Comparison of ENCODE assay signal across 19 cellular contexts in genomic region chr4:156137971-156138581, GRCh38.
A peak's percentile ranks its signal among the peaks of the same experiment; 100 is the strongest.
DNase-seq lines count a peak whose midpoint lies in the region; ATAC-seq, FAIRE-seq and TF ChIP-seq lines count a peak whose summit lies in the region.
"Had no signal": no experiment of that assay in that cellular context is flagged by ENCODE, and none has a peak within 500 bp of the region (broad histone marks: within the 10 kb centered on the region; RNA-seq: fewer than 3 reads in every experiment).

No MANE protein-coding gene starts in this region.

- H4K20me1 ChIP-seq in GM23338 (replicated peaks; ENCODE audit: insufficient read depth) (no peaks in the 10 kb centered on the region), H1 (replicated peaks in 1 of 2; ENCODE audit: control insufficient read depth in 1 of 2, insufficient read depth in 2 of 2, low read length in 2 of 2) (no peaks in the 10 kb centered on the region)

- H3K27me3 Mint-ChIP-seq in GM23338 (ENCODE audit: insufficient read depth, low read depth, poor library complexity): no peaks in the 10 kb centered on the region
- no peaks in the 10 kb centered on the region for H3K27me3 Mint-ChIP-seq in stimulated activated memory B cell treated with anti-CD40 and anti-IgM and Interleukin-4, amounts not matched to agents 10 μg/mL and 1 μg/mL and 100 μg/mL, for 72 hours

- H3K27ac ChIP-seq in GM23338 (ENCODE audit: low read depth): no peak overlapping the region
- H3K27ac ChIP-seq in H1 (ENCODE audit: low read depth, low read length): no peak overlapping the region
- no peak overlapping the region for H3K27ac ChIP-seq in right atrium auricular region
- H3K27ac ChIP-seq: esophagus muscularis mucosa, Peyer's patch, VCaP had no signal

- POLR2A ChIA-PET in H1 (lab: Charles Lee; ENCODE audit: partially characterized antibody): no interaction called here

- no peaks in the 10 kb centered on the region for H3K9me3 Mint-ChIP-seq in GM23338
- peaks cover 2% of the 10 kb centered on the region for H3K9me3 Mint-ChIP-seq in stimulated activated memory B cell treated with anti-CD40 and anti-IgM and Interleukin-4, amounts not matched to agents 10 μg/mL and 1 μg/mL and 100 μg/mL, for 72 hours

- H3K36me3 ChIP-seq in GM23338 (ENCODE audit: insufficient read depth) (no peaks in the 10 kb centered on the region), H1 (ENCODE audit: control insufficient read depth in 2 of 4, insufficient read depth in 4 of 4, low read length in 3 of 4) (no peaks in the 10 kb centered on the region), right atrium auricular region (no peaks in the 10 kb centered on the region)
- H3K36me3 ChIP-seq: esophagus muscularis mucosa, Peyer's patch had no signal

- peak overlapping the region; percentile 78 for H2AFZ ChIP-seq in GM23338
- peak overlapping the region; percentile 49; the same call in 1 of the 2 replicates for H2AFZ ChIP-seq in H1 (ENCODE audit: low read length)

- no peak overlapping the region for H2BK120ac ChIP-seq in H1 (replicated peaks; ENCODE audit: low read depth, low read length)

- no peak for TF ChIP-seq POLR2A in H1 (IDR thresholded peaks at IDR 0.05; ENCODE audit: control extremely low read depth in 1 of 2, low read depth in 2 of 2, low read length in 2 of 2)

- no peak overlapping the region for H2BK5ac ChIP-seq in H1 (ENCODE audit: low read depth, low read length)

- H3K9me3 ChIP-seq in H1 (ENCODE audit: insufficient read depth in 2 of 2, low read depth in 1 of 2, low read length in 1 of 2): no peaks in the 10 kb centered on the region
- no peaks in the 10 kb centered on the region for H3K9me3 ChIP-seq in right atrium auricular region
- H3K9me3 ChIP-seq: esophagus muscularis mucosa, Peyer's patch had no signal

- no peak for TF ChIP-seq RAD21 in H1 (IDR thresholded peaks at IDR 0.05 in 1 of 2, conservative IDR thresholded peaks at IDR 0.05 in 1 of 2; ENCODE audit: low read depth in 2 of 2, low read length in 2 of 2)

- no peak overlapping the region for H3K14ac ChIP-seq in H1 (ENCODE audit: insufficient read length)

- ATAC-seq in GM23338 (peak; percentile 76), HG03139 (IDR thresholded peaks at IDR 0.05; ENCODE audit: unreplicated experiment) (no peak)
- ATAC-seq in stimulated activated memory B cell treated with anti-CD40 and anti-IgM and Interleukin-4, amounts not matched to agents 10 μg/mL and 1 μg/mL and 100 μg/mL, for 72 hours: no peak
- ATAC-seq: HCT116 had no signal

- no peaks in the 10 kb centered on the region for H3K79me2 ChIP-seq in GM23338 (replicated peaks; ENCODE audit: insufficient read depth)
- H3K79me2 ChIP-seq in H1 (ENCODE audit: control insufficient read depth in 1 of 2, insufficient read depth in 2 of 2, low read length in 2 of 2): no peaks in the 10 kb centered on the region

- H3K4me1 ChIP-seq in GM23338 (ENCODE audit: insufficient read depth) (no peaks in the 10 kb centered on the region), H1 (replicated peaks in 1 of 4; ENCODE audit: control insufficient read depth in 3 of 4, insufficient read depth in 4 of 4, low read length in 3 of 4) (peaks cover 0 to 4% (median 0%) of the 10 kb centered on the region in 4 experiments; a peak in 2 of 7 replicates), right atrium auricular region (no peaks in the 10 kb centered on the region)
- H3K4me1 ChIP-seq: Peyer's patch had no signal

- CTCF ChIA-PET in H1 (lab: Charles Lee; ENCODE audit: partially characterized antibody): interaction anchor here (0.8 to 2.2 kb wide), 5 partner anchors 16 to 1108 kb away, joined by 3 to 5 read pairs (median 3); no protein-coding TSS in a partner anchor

- H3K4me3 ChIP-seq in GM23338 (no peak overlapping the region), H1 (ENCODE audit: extremely low read depth in 1 of 4, insufficient read depth in 2 of 4, low read depth in 3 of 4, low read length in 4 of 4) (no peak overlapping the region), retinal pigment epithelial cell (ENCODE audit: low read length) (no peak overlapping the region), right atrium auricular region (no peak overlapping the region)
- H3K4me3 ChIP-seq: esophagus muscularis mucosa, Peyer's patch had no signal

- no peak overlapping the region for H2BK20ac ChIP-seq in H1 (ENCODE audit: low read length)

- no peak overlapping the region for H2AK5ac ChIP-seq in H1 (ENCODE audit: low read depth, low read length)

- H2BK15ac ChIP-seq in H1 (ENCODE audit: low read length): no peak overlapping the region

- no peak overlapping the region for H4K5ac ChIP-seq in H1 (ENCODE audit: insufficient read length, low read depth, low read length)

- no peak overlapping the region for H3K4me3 Mint-ChIP-seq in GM23338
- H3K4me3 Mint-ChIP-seq in stimulated activated memory B cell treated with anti-CD40 and anti-IgM and Interleukin-4, amounts not matched to agents 10 μg/mL and 1 μg/mL and 100 μg/mL, for 72 hours: no peak overlapping the region

- no peaks in the 10 kb centered on the region for H3K23me2 ChIP-seq in H1 (ENCODE audit: low read depth, low read length)

- H3K9ac ChIP-seq in H1 (replicated peaks in 1 of 4; ENCODE audit: extremely low read depth in 1 of 4, low read depth in 3 of 4, low read length in 3 of 4): no peak overlapping the region

- no peaks in the 10 kb centered on the region for H3K9me2 ChIP-seq in GM23338 (ENCODE audit: insufficient read depth)

- H4K91ac ChIP-seq in H1 (replicated peaks; ENCODE audit: insufficient read length, low read length): no peak overlapping the region

- H3K36me3 Mint-ChIP-seq in GM23338 (ENCODE audit: low read depth): no peaks in the 10 kb centered on the region
- no peaks in the 10 kb centered on the region for H3K36me3 Mint-ChIP-seq in stimulated activated memory B cell treated with anti-CD40 and anti-IgM and Interleukin-4, amounts not matched to agents 10 μg/mL and 1 μg/mL and 100 μg/mL, for 72 hours

- H3K18ac ChIP-seq in H1 (ENCODE audit: extremely low read depth, low read length): no peak overlapping the region

- H3K79me1 ChIP-seq in H1 (ENCODE audit: low read depth, low read length): no peaks in the 10 kb centered on the region

- H3K4ac ChIP-seq in H1 (replicated peaks; ENCODE audit: insufficient read length, low read depth, low read length): no peak overlapping the region

- 82% methylated on average over 7 of the region's 7 CpGs; no CpG with 5 or more reads in 1 of the 2 experiments for WGBS in H1 (ENCODE audit: extremely low coverage in 1 of 2, insufficient coverage in 1 of 2, insufficient read length in 1 of 2, insufficient replicate concordance in 2 of 2, low coverage in 1 of 2, low lambda C conversion rate in 2 of 2, missing lambda C conversion rate in 1 of 2), 2 experiments

- H3K56ac ChIP-seq in H1 (replicated peaks; ENCODE audit: insufficient read length, low read depth, low read length): no peak overlapping the region

- no peak overlapping the region for H3K23ac ChIP-seq in H1 (ENCODE audit: insufficient read length)

- DNase-seq in GM23338 (ENCODE audit: low spot score) (no peak), NCI-H69 (lab: John Stamatoyannopoulos, UW) (peak; percentile 33), H1 (ENCODE audit: low read depth in 1 of 2, low spot score in 2 of 2) (peak in 1 of 2 experiments; percentile 43), retinal pigment epithelial cell (ENCODE audit: low read depth) (peak; percentile 74), pons (ENCODE audit: low spot score) (no peak), right atrium auricular region (ENCODE audit: low spot score) (no peak)
- DNase-seq: activated effector memory CD4-positive, alpha-beta T cell treated with anti-CD3 and anti-CD28 coated beads, Interleukin-2, amount 50 U/mL, for 16 hours; DMS 273 treated with DMSO at 0.1 percent for 48 hours; NCI-H446 treated with DMSO at 0.1 percent for 48 hours; Peyer's patch; stimulated activated CD4-positive, alpha-beta T cell treated with anti-CD3 and anti-CD28 coated beads, Interleukin-1b, Interleukin-23, amount 100 ng/mL, for 48 hours; stimulated activated CD8-positive, alpha-beta memory T cell treated with anti-CD3 and anti-CD28 coated beads, Interleukin-4, amount 100 ng/mL, for 48 hours; trophoblast cell had no signal

- no peak overlapping the region for H3K27ac Mint-ChIP-seq in GM23338
- no peak overlapping the region for H3K27ac Mint-ChIP-seq in stimulated activated memory B cell treated with anti-CD40 and anti-IgM and Interleukin-4, amounts not matched to agents 10 μg/mL and 1 μg/mL and 100 μg/mL, for 72 hours

- no peak overlapping the region for H4K8ac ChIP-seq in H1 (ENCODE audit: extremely low read depth, insufficient read depth, low read length)

- no peaks in the 10 kb centered on the region for H3F3A ChIP-seq in GM23338 (replicated peaks; ENCODE audit: low read depth)

- no peaks in the 10 kb centered on the region for H3K27me3 ChIP-seq in GM23338 (ENCODE audit: insufficient read depth)
- H3K27me3 ChIP-seq in H1 (replicated peaks in 1 of 4; ENCODE audit: control insufficient read depth in 3 of 4, extremely low read depth in 1 of 4, insufficient read depth in 3 of 4, low read length in 3 of 4): no peaks in the 10 kb centered on the region
- H3K27me3 ChIP-seq in right atrium auricular region: no peaks in the 10 kb centered on the region
- H3K27me3 ChIP-seq: esophagus muscularis mucosa, Peyer's patch had no signal

- H2BK12ac ChIP-seq in H1 (ENCODE audit: low read depth, low read length): no peak overlapping the region

- no peak for FAIRE-seq in H1 (lab: Jason Lieb, UNC)
- FAIRE-seq: keratinocyte had no signal

- H3K4me2 ChIP-seq in GM23338: no peak overlapping the region
- no peak overlapping the region for H3K4me2 ChIP-seq in H1 (ENCODE audit: insufficient read depth in 1 of 2, low read depth in 2 of 2, low read length in 2 of 2)

- no peaks in the 10 kb centered on the region; the same call in 2 of the 3 replicates for H3K4me1 Mint-ChIP-seq in GM23338
- H3K4me1 Mint-ChIP-seq in stimulated activated memory B cell treated with anti-CD40 and anti-IgM and Interleukin-4, amounts not matched to agents 10 μg/mL and 1 μg/mL and 100 μg/mL, for 72 hours: no peaks in the 10 kb centered on the region

- TF ChIP-seq EP300 in H1 (IDR thresholded peaks at IDR 0.05; ENCODE audit: borderline replicate concordance in 1 of 2, low read depth in 2 of 2, low read length in 2 of 2): no peak

- TF ChIP-seq CTCF in GM23338 (conservative IDR thresholded peaks at IDR 0.05; ENCODE audit: low read depth in 2 of 2) (no peak), H1 (IDR thresholded peaks at IDR 0.05; ENCODE audit: control extremely low read depth in 1 of 3, insufficient read depth in 1 of 3, low read depth in 1 of 3, low read length in 3 of 3) (no peak), retinal pigment epithelial cell (conservative IDR thresholded peaks at IDR 0.05; ENCODE audit: low read depth, low read length) (no peak), right atrium auricular region (IDR thresholded peaks at IDR 0.05) (no peak)

TF ChIP-seq in GM23338, 12 proteins besides CTCF, POLR2A, EP300 and RAD21:
- no peak for TF ChIP-seq EZH2phosphoT487 (IDR thresholded peaks at IDR 0.05; ENCODE audit: unreplicated experiment)

TF ChIP-seq in H1, 55 proteins besides CTCF, POLR2A, EP300 and RAD21 (continues in another document):
- TF ChIP-seq, protein P1, sequence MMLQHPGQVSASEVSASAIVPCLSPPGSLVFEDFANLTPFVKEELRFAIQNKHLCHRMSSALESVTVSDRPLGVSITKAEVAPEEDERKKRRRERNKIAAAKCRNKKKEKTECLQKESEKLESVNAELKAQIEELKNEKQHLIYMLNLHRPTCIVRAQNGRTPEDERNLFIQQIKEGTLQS (IDR thresholded peaks at IDR 0.05; ENCODE audit: insufficient read depth, low read depth, low read length): no peak
- no peak for TF ChIP-seq MAFK (IDR thresholded peaks at IDR 0.05; ENCODE audit: low read depth, low read length)

Comparison
In these comparisons a context has a peak if more than half of its experiments do, and no peak if none do; other contexts are left out.
1. DNase-seq: peak in NCI-H69 (single experiment) and retinal pigment epithelial cell (single experiment); none in GM23338 (single experiment), pons (single experiment) and right atrium auricular region (single experiment).